ENCODE assay signal across 29 cellular contexts in the genomic region with DNA sequence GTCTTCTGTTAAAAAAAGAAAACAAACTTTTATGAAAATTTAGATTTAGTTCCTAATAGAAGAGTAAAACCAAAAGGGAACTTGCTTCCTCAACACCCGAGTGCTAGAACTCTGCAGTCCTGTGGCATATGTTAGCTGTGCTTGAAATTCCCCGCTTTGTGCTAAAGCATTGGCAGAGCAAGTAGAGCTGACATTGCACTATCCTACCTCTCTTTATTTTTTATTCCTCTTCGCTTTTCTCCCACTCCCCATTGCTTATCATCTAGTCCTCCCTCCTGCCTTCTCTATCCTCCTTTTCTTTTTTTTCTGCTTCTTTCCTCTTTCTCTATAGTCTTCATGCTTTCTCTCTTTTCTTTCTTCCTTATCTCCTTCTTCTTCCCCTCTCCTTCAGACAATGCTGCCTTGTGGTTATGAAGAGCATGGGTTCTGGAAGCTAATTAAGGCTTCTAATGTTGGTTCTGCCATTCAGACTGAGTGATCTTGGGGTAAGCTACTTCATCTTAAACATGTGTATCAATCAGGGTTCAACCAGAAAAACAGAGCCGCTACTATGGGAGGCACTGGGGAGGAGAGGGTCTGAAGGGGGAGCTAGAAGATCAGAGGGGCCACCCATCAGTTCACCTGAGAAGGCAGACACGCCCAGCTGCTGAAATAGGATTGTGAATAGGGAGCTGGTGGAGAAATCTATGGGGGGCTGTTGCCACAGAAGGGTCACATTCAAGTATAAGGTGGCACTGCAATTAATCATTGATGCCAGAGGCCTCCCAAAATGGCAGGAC.
"Had no signal": no experiment of that assay in that cellular context is flagged by ENCODE, and none has a peak within 500 bp of the region (broad histone marks: within the 10 kb centered on the region; RNA-seq: fewer than 3 reads in every experiment).

No MANE protein-coding gene starts in this region.

- H3K9me3 ChIP-seq: left lung, lower lobe of right lung, neutrophil, prostate gland, tibial nerve, uterus had no signal

- FAIRE-seq: islet of Langerhans, kidney had no signal

- DNase-seq: hypothalamus; immature natural killer cell; kidney; left colon; left lung; lower lobe of right lung; mammary epithelial cell; mesenchymal stem cell; naive B cell; natural killer cell; nephron progenitor cell; occipital lobe; retina; right cardiac atrium; stimulated activated CD4-positive, alpha-beta T cell treated with anti-CD3 and anti-CD28 coated beads, Interleukin-12 subunit alpha, Interleukin-12 subunit beta, amount 100 ng/mL, for 4 hours; stimulated activated CD4-positive, alpha-beta T cell treated with anti-CD3 and anti-CD28 coated beads, Interleukin-15, amount 100 ng/mL, for 24 hours; stimulated activated CD4-positive, alpha-beta T cell treated with anti-CD3 and anti-CD28 coated beads, Interleukin-2, amount 100 ng/mL, for 24 hours; stimulated activated CD4-positive, alpha-beta T cell treated with anti-CD3 and anti-CD28 coated beads, Interleukin-4, amount 100 ng/mL, for 1 hour; stimulated activated naive CD4-positive, alpha-beta T cell treated with Interleukin-2 at 50 U/mL for 16 hours; stimulated activated naive CD8-positive, alpha-beta T cell treated with anti-CD3 and anti-CD28 coated beads, Interleukin-15, amount 100 ng/mL, for 72 hours; substantia nigra; uterus had no signal

- H3K27me3 ChIP-seq: left lung, neural progenitor cell, neutrophil, tibial nerve, uterus had no signal

- ATAC-seq: left colon; left lung; lower lobe of right lung; natural killer cell; right cardiac atrium; sciatic nerve; stimulated activated naive CD8-positive, alpha-beta T cell treated with anti-CD3 and anti-CD28 coated beads, Interleukin-15, amount 100 ng/mL, for 72 hours had no signal

- H3K36me3 ChIP-seq: left lung, lower lobe of right lung, neural progenitor cell, neutrophil, prostate gland, tibial nerve, uterus had no signal

- H3K9ac ChIP-seq: neural progenitor cell had no signal

- H3K27ac ChIP-seq: left lung, lower lobe of right lung, neural progenitor cell, neutrophil, prostate gland, skin epidermis, tibial nerve, uterus had no signal

- H3K4me3 ChIP-seq: left lung, lower lobe of right lung, neural progenitor cell, prostate gland, skin epidermis, tibial nerve, uterus had no signal

- H3K4me2 ChIP-seq: neural progenitor cell had no signal

- H3K4me1 ChIP-seq: neural progenitor cell, prostate gland, uterus had no signal
